9 cellular contexts compared by ENCODE assay signal in genomic region chr1:24503003-24503751, GRCh38. TPM values are rescaled to one million over a fixed set of nuclear protein-coding genes. Genes with fewer than 3 reads are reported as not detected.
DNase-seq lines count a peak whose midpoint lies in the region; ATAC-seq and TF ChIP-seq lines count a peak whose summit lies in the region.
"Had no signal": no experiment of that assay in that cellular context is flagged by ENCODE, and none has a peak within 500 bp of the region (broad histone marks: within the 10 kb centered on the region; RNA-seq: fewer than 3 reads in every experiment).

No MANE protein-coding gene starts in this region.

- H3K36me3 ChIP-seq in gastroesophageal sphincter: no peaks in the 10 kb centered on the region

- POLR2A ChIA-PET in HEK293T (lab: Yijun Ruan, JAX): interaction anchor here (0.6 to 2.2 kb wide), 11 partner anchors 9 to 88 kb away, joined by 3 to 20 read pairs (median 5); partner anchors contain the start of gene NIPAL3

- CTCF ChIA-PET in HEK293T (lab: Yijun Ruan, JAX): interaction anchor here (1.0 to 1.5 kb wide), 3 partner anchors 24 to 88 kb away, joined by 3 to 5 read pairs (median 4); partner anchors contain the start of gene NIPAL3

- H3K4me3 ChIP-seq in AG09309 (ENCODE audit: control insufficient read depth, low read depth, low read length) (peak overlapping the region; percentile 55), gastroesophageal sphincter (peak overlapping the region; percentile 75 to 82)

- no peaks in the 10 kb centered on the region for H3K9me3 ChIP-seq in gastroesophageal sphincter

- TF ChIP-seq EP300 in gastroesophageal sphincter (IDR thresholded peaks at IDR 0.05): no peak

- no peak for TF ChIP-seq POLR2A in gastroesophageal sphincter (IDR thresholded peaks at IDR 0.05)

- ATAC-seq in gastroesophageal sphincter (no peak), GM19395 (IDR thresholded peaks at IDR 0.05; ENCODE audit: unreplicated experiment) (no peak), HG02884 (IDR thresholded peaks at IDR 0.05; ENCODE audit: unreplicated experiment) (no peak)

- H3K27ac ChIP-seq in gastroesophageal sphincter: peak overlapping the region in 3 of 4 donors; percentile 75 to 88 (median 87)

- no peaks in the 10 kb centered on the region for H3K27me3 ChIP-seq in gastroesophageal sphincter

- H3K4me1 ChIP-seq in gastroesophageal sphincter: peaks cover 0 to 27% (median 0%) of the 10 kb centered on the region in 3 donors

- WGBS in gastroesophageal sphincter (ENCODE audit: low coverage in 1 of 2), 2 donors: 11 to 25% methylated on average over 9 to 33 of the region's 61 CpGs

- DNase-seq in AG09309 (ENCODE audit: low read depth) (no peak), HEK293T (ENCODE audit: extremely low spot score) (no peak), retina (peak; percentile 56), SKM-1 (lab: John Stamatoyannopoulos, UW; ENCODE audit: unreplicated experiment) (no peak)
- peak; percentile 35 for DNase-seq in activated CD8-positive, alpha-beta memory T cell treated with anti-CD3 and anti-CD28 coated beads, Interleukin-2, amount 50 U/mL, for 4 hours

- TF ChIP-seq CTCF in AG09309 (IDR thresholded peaks at IDR 0.05; ENCODE audit: control insufficient read depth, insufficient read depth, low read depth, low read length, missing control alignments) (no peak), gastroesophageal sphincter (IDR thresholded peaks at IDR 0.05) (no peak)

TF ChIP-seq in HEK293T, 16 proteins besides CTCF, POLR2A, EP300 and RAD21:
- TF ChIP-seq FOXA1 (IDR thresholded peaks at IDR 0.05) (no peak), ZNF384 (IDR thresholded peaks at IDR 0.05) (peak; percentile 41; the same call in 1 of the 2 replicates)

RNA-seq across cellular contexts. Expression of gene RCAN3, which starts 0.5 kb away (rescaled TPM):
- 10 to 100 TPM in 3 of 4 donors, 1 to 10 TPM in 1; 9.0 to 12.7 (median 11.5) TPM for total RNA-seq in gastroesophageal sphincter

RNA-seq across cellular contexts. Expression of gene NCMAP, which starts 52.7 kb away (rescaled TPM):
- 1 to 10 TPM in 1 of 4 donors, under 1 TPM in 2, not detected in 1; 0.16 to 1.9 (median 0.27) TPM for total RNA-seq in gastroesophageal sphincter
- total RNA-seq: lung microvascular endothelial cell had no signal

Comparison
In these comparisons a context has a peak if more than half of its experiments do, and no peak if none do; other contexts are left out.
1. DNase-seq: peak in activated CD8-positive, alpha-beta memory T cell treated with anti-CD3 and anti-CD28 coated beads, Interleukin-2, amount 50 U/mL, for 4 hours (single experiment) and retina (single experiment); none in AG09309 (single experiment), HEK293T (single experiment) and SKM-1 (single experiment).